12 cellular contexts compared by ENCODE assay signal in genomic region chr10:75000748-75001321, GRCh38.
DNase-seq lines count a peak whose midpoint lies in the region; ATAC-seq lines count a peak whose summit lies in the region.
"Had no signal": no experiment of that assay in that cellular context is flagged by ENCODE, and none has a peak within 500 bp of the region (broad histone marks: within the 10 kb centered on the region; RNA-seq: fewer than 3 reads in every experiment).

No MANE protein-coding gene starts in this region.

- peak; percentile 13 for DNase-seq in activated naive CD4-positive, alpha-beta T cell treated with Interleukin-2 at 50 U/mL for 16 hours
- DNase-seq in activated naive CD4-positive, alpha-beta T cell (lab: John Stamatoyannopoulos, UW) = no peak
- DNase-seq in stimulated activated naive CD8-positive, alpha-beta T cell treated with anti-CD3 and anti-CD28 coated beads, Interleukin-15, amount 100 ng/mL, for 72 hours = no peak
- no peak for DNase-seq in NCI-H2107 treated with DMSO at 0.1 percent for 48 hours (lab: John Stamatoyannopoulos, UW; ENCODE audit: unreplicated experiment)
- DNase-seq in NCI-H1048 (lab: John Stamatoyannopoulos, UW) = no peak
- DNase-seq in SW480 (ENCODE audit: low spot score) = no peak
- DNase-seq: ACHN, cerebellar nuclear complex, NCI-H446 treated with DMSO at 0.1 percent for 48 hours, upper lobe of right lung had no signal

- peak overlapping the region in 1 of 2 donors; percentile 74 for H3K27ac Mint-ChIP-seq in stimulated activated naive CD8-positive, alpha-beta T cell treated with anti-CD3 and anti-CD28 coated beads, Interleukin-15, amount 100 ng/mL, for 72 hours

- no peak overlapping the region for H3K4me3 Mint-ChIP-seq in stimulated activated naive CD8-positive, alpha-beta T cell treated with anti-CD3 and anti-CD28 coated beads, Interleukin-15, amount 100 ng/mL, for 72 hours

- H3K4me1 Mint-ChIP-seq in stimulated activated naive CD8-positive, alpha-beta T cell treated with anti-CD3 and anti-CD28 coated beads, Interleukin-15, amount 100 ng/mL, for 72 hours = peaks cover 20% of the 10 kb centered on the region

- ATAC-seq in GM21737 (IDR thresholded peaks at IDR 0.05; ENCODE audit: unreplicated experiment) = peak; percentile 63
- ATAC-seq in HG03460 (IDR thresholded peaks at IDR 0.05; ENCODE audit: unreplicated experiment) = peak; percentile 80
- peak; percentile 42 for ATAC-seq in stimulated activated naive CD8-positive, alpha-beta T cell treated with anti-CD3 and anti-CD28 coated beads, Interleukin-15, amount 100 ng/mL, for 72 hours
- ATAC-seq: upper lobe of right lung had no signal

- H3K27me3 Mint-ChIP-seq in stimulated activated naive CD8-positive, alpha-beta T cell treated with anti-CD3 and anti-CD28 coated beads, Interleukin-15, amount 100 ng/mL, for 72 hours = no peaks in the 10 kb centered on the region

- H3K9me3 Mint-ChIP-seq in stimulated activated naive CD8-positive, alpha-beta T cell treated with anti-CD3 and anti-CD28 coated beads, Interleukin-15, amount 100 ng/mL, for 72 hours = no peaks in the 10 kb centered on the region
